In genomic region chr5:95555553-95555952, GRCh38 we compare ENCODE assay signal across 1 cellular context.
TF ChIP-seq lines count a peak whose summit lies in the region.

No MANE protein-coding gene starts in this region.

TF ChIP-seq in K562, 482 proteins besides CTCF, POLR2A, EP300 and RAD21 (continued from another document):
- TF ChIP-seq ZBTB40 (IDR thresholded peaks at IDR 0.05) (0 out of 2 replicates have a peak, but pooled peaks have one; percentile 51), ZBTB40 (CRISPR knock-in tag; IDR thresholded peaks at IDR 0.05) (no peak), NR3C1 (CRISPR knock-in tag; IDR thresholded peaks at IDR 0.05) (no peak), MIER1 (IDR thresholded peaks at IDR 0.05; ENCODE audit: low read depth) (peak; percentile 30; the same call in 1 of the 2 replicates), RCOR1 (IDR thresholded peaks at IDR 0.05; ENCODE audit: borderline replicate concordance in 1 of 2, low read depth in 2 of 2, low read length in 2 of 2) (no peak), SMARCA4 (IDR thresholded peaks at IDR 0.05) (0 out of 2 replicates have a peak, but pooled peaks have one; percentile 5), SMARCE1 (IDR thresholded peaks at IDR 0.05) (0 out of 2 replicates have a peak, but pooled peaks have one; percentile 9)
- TF ChIP-seq, protein P1, sequence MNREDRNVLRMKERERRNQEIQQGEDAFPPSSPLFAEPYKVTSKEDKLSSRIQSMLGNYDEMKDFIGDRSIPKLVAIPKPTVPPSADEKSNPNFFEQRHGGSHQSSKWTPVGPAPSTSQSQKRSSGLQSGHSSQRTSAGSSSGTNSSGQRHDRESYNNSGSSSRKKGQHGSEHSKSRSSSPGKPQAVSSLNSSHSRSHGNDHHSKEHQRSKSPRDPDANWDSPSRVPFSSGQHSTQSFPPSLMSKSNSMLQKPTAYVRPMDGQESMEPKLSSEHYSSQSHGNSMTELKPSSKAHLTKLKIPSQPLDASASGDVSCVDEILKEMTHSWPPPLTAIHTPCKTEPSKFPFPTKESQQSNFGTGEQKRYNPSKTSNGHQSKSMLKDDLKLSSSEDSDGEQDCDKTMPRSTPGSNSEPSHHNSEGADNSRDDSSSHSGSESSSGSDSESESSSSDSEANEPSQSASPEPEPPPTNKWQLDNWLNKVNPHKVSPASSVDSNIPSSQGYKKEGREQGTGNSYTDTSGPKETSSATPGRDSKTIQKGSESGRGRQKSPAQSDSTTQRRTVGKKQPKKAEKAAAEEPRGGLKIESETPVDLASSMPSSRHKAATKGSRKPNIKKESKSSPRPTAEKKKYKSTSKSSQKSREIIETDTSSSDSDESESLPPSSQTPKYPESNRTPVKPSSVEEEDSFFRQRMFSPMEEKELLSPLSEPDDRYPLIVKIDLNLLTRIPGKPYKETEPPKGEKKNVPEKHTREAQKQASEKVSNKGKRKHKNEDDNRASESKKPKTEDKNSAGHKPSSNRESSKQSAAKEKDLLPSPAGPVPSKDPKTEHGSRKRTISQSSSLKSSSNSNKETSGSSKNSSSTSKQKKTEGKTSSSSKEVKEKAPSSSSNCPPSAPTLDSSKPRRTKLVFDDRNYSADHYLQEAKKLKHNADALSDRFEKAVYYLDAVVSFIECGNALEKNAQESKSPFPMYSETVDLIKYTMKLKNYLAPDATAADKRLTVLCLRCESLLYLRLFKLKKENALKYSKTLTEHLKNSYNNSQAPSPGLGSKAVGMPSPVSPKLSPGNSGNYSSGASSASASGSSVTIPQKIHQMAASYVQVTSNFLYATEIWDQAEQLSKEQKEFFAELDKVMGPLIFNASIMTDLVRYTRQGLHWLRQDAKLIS (CRISPR knock-in tag; IDR thresholded peaks at IDR 0.05), result peak; percentile 57; the same call in 1 of the 2 replicates
